18 cellular contexts compared by ENCODE assay signal in genomic region chr18:34543940-34544339, GRCh38.
DNase-seq lines count a peak whose midpoint lies in the region; ATAC-seq, FAIRE-seq and TF ChIP-seq lines count a peak whose summit lies in the region.
"Had no signal": no experiment of that assay in that cellular context is flagged by ENCODE, and none has a peak within 500 bp of the region (broad histone marks: within the 10 kb centered on the region; RNA-seq: fewer than 3 reads in every experiment).

No MANE protein-coding gene starts in this region.

- no peaks in the 10 kb centered on the region for H3K4me1 Mint-ChIP-seq in activated naive CD4-positive, alpha-beta T cell treated with anti-CD3 and anti-CD28 coated beads, Interleukin-2, amount 10 ng/mL, durations not matched to agents 7 days and 5 days

- H3K9me3 Mint-ChIP-seq in activated naive CD4-positive, alpha-beta T cell treated with anti-CD3 and anti-CD28 coated beads, Interleukin-2, amount 10 ng/mL, durations not matched to agents 7 days and 5 days: no peaks in the 10 kb centered on the region

- RAD21 ChIA-PET in GM12878 (lab: Charles Lee; ENCODE audit: unreplicated experiment): interaction anchor here (1.3 to 1.6 kb wide), 2 partner anchors 13 to 34 kb away, joined by 3 to 9 read pairs; no protein-coding TSS in a partner anchor

- H3K4me3 ChIP-seq in GM12878 (no peak overlapping the region), small intestine (ENCODE audit: low read depth in 1 of 2, low read length in 2 of 2) (no peak overlapping the region)
- H3K4me3 ChIP-seq: Peyer's patch had no signal

- TF ChIP-seq RAD21 in GM12878 (IDR thresholded peaks at IDR 0.05; ENCODE audit: insufficient read depth, low read depth, low read length): no peak

- no peak overlapping the region for H3K9ac ChIP-seq in GM12878 (ENCODE audit: control insufficient read depth, insufficient read depth, low read length)

- DNase-seq in NCI-H345 treated with DMSO at 0.1 percent for 48 hours (lab: John Stamatoyannopoulos, UW; ENCODE audit: unreplicated experiment) (peak; percentile 9), NCI-H345 (lab: John Stamatoyannopoulos, UW) (no peak), MV-4-11 (lab: John Stamatoyannopoulos, UW) (peak; percentile 16), NCI-H2171 treated with DMSO at 0.1 percent for 48 hours (lab: John Stamatoyannopoulos, UW) (peak; percentile 82), GM12878 (ENCODE audit: low read depth, low spot score) (no peak), small intestine (no peak), hepatic stellate cell (ENCODE audit: low spot score) (no peak)
- DNase-seq in activated naive CD4-positive, alpha-beta T cell treated with anti-CD3 and anti-CD28 coated beads, Interleukin-2, amount 10 ng/mL, durations not matched to agents 7 days and 5 days: no peak
- DNase-seq: BE2C, GOT3, HCEC 1CT, KG1, NCI-H187 treated with DMSO at 0.1 percent for 48 hours, NCI-H446 treated with DMSO at 0.1 percent for 48 hours, Peyer's patch, T1000 had no signal

- in situ Hi-C loops in GM12878 (cut with MboI): no loop called here

- no TSS peak for BruUV-seq in GM12878 (replicated peaks; lab: Mats Ljungman, UMichigan)

- no peak overlapping the region for H3K4me2 ChIP-seq in GM12878 (ENCODE audit: control insufficient read depth, insufficient read depth)

- no peaks in the 10 kb centered on the region for H4K20me1 ChIP-seq in GM12878 (ENCODE audit: control insufficient read depth, insufficient read depth)

- no peaks in the 10 kb centered on the region for H3K36me3 Mint-ChIP-seq in activated naive CD4-positive, alpha-beta T cell treated with anti-CD3 and anti-CD28 coated beads, Interleukin-2, amount 10 ng/mL, durations not matched to agents 7 days and 5 days

- H3K27me3 ChIP-seq in GM12878 (replicated peaks in 1 of 2; ENCODE audit: control insufficient read depth in 2 of 2, insufficient read depth in 2 of 2, low read length in 1 of 2): no peaks in the 10 kb centered on the region
- H3K27me3 ChIP-seq in small intestine (ENCODE audit: control insufficient read depth in 2 of 2, insufficient read depth in 2 of 2, low read length in 2 of 2): no peaks in the 10 kb centered on the region
- H3K27me3 ChIP-seq: BE2C, Peyer's patch had no signal

- H3K4me1 ChIP-seq in GM12878 (ENCODE audit: control insufficient read depth, insufficient read depth, low read length) (no peaks in the 10 kb centered on the region), small intestine (ENCODE audit: control insufficient read depth in 2 of 2, insufficient read depth in 1 of 2, low read depth in 1 of 2, low read length in 1 of 2) (no peaks in the 10 kb centered on the region)
- H3K4me1 ChIP-seq: BE2C, Peyer's patch had no signal

- intact Hi-C loops in GM12878 (cut with micrococcal nuclease; ENCODE audit: unreplicated experiment): no loop called here

- no peak overlapping the region for H3K27ac Mint-ChIP-seq in activated naive CD4-positive, alpha-beta T cell treated with anti-CD3 and anti-CD28 coated beads, Interleukin-2, amount 10 ng/mL, durations not matched to agents 7 days and 5 days

- no peaks in the 10 kb centered on the region for H3K79me2 ChIP-seq in GM12878 (ENCODE audit: control insufficient read depth, insufficient read depth, low read length)

- no peaks in the 10 kb centered on the region for H3K27me3 Mint-ChIP-seq in activated naive CD4-positive, alpha-beta T cell treated with anti-CD3 and anti-CD28 coated beads, Interleukin-2, amount 10 ng/mL, durations not matched to agents 7 days and 5 days

- no peak overlapping the region for H3K27ac ChIP-seq in GM12878 (ENCODE audit: control insufficient read depth, insufficient read depth)
- no peak overlapping the region for H3K27ac ChIP-seq in small intestine (ENCODE audit: low read depth in 1 of 2, low read length in 1 of 2)
- H3K27ac ChIP-seq: Peyer's patch had no signal

- CTCF ChIA-PET in GM12878 (lab: Yijun Ruan, JAX): interaction anchor here (0.9 to 1.2 kb wide), 2 partner anchors 9 to 36 kb away, joined by 3 read pairs; no protein-coding TSS in a partner anchor
- CTCF ChIA-PET in activated naive CD4-positive, alpha-beta T cell treated with anti-CD3 and anti-CD28 coated beads, Interleukin-2, amount 10 ng/mL, durations not matched to agents 7 days and 5 days (lab: Charles Lee): no interaction called here

- 0% methylated on average over 1 of the region's 1 CpG for WGBS in GM12878 (ENCODE audit: insufficient coverage, insufficient replicate concordance, low lambda C conversion rate, missing lambda C conversion rate)
- WGBS in small intestine, 3 donors: 37 to 42% (median 40%) methylated on average over 1 of the region's 1 CpG

- POLR2A ChIA-PET in GM12878 (lab: Charles Lee): no interaction called here

- no peak for TF ChIP-seq EP300 in GM12878 (IDR thresholded peaks at IDR 0.05; ENCODE audit: borderline replicate concordance in 1 of 2, control insufficient read depth in 1 of 2, low read depth in 2 of 2, low read length in 2 of 2)

- TF ChIP-seq CTCF in GM12878 (IDR thresholded peaks at IDR 0.05 in 2 of 3, conservative IDR thresholded peaks at IDR 0.05 in 1 of 3; ENCODE audit: control insufficient read depth in 2 of 3, extremely low read depth in 1 of 3, insufficient read depth in 1 of 3, low read depth in 3 of 3, low read length in 3 of 3): no peak

- peak; percentile 58 for ATAC-seq in GM12878

- SMC1A ChIA-PET in GM12878 (lab: Charles Lee; ENCODE audit: uncharacterized antibody, unreplicated experiment): interaction anchor here (1.0 to 2.5 kb wide), 6 partner anchors 11 to 102 kb away, joined by 3 to 11 read pairs (median 4); no protein-coding TSS in a partner anchor

- H3K4me3 Mint-ChIP-seq in activated naive CD4-positive, alpha-beta T cell treated with anti-CD3 and anti-CD28 coated beads, Interleukin-2, amount 10 ng/mL, durations not matched to agents 7 days and 5 days: no peak overlapping the region

- H3K9me3 ChIP-seq in GM12878 (replicated peaks; ENCODE audit: control insufficient read depth, insufficient read depth, low read length): no peaks in the 10 kb centered on the region
- no peaks in the 10 kb centered on the region for H3K9me3 ChIP-seq in small intestine (ENCODE audit: control insufficient read depth, low read depth)
- H3K9me3 ChIP-seq: BE2C, Peyer's patch had no signal

- H3K36me3 ChIP-seq in GM12878 (ENCODE audit: control insufficient read depth in 2 of 2, insufficient read depth in 2 of 2, low read length in 1 of 2): no peaks in the 10 kb centered on the region
- H3K36me3 ChIP-seq in small intestine (ENCODE audit: control insufficient read depth in 2 of 2, insufficient read depth in 2 of 2, low read length in 2 of 2): no peaks in the 10 kb centered on the region
- H3K36me3 ChIP-seq: BE2C, Peyer's patch had no signal

- FAIRE-seq in GM12878 (lab: Jason Lieb, UNC): no peak
- FAIRE-seq in small intestine (lab: Jason Lieb, UNC): no peak
- FAIRE-seq: G401.6, HTR-8/SVneo had no signal

- H2AFZ ChIP-seq in GM12878 (ENCODE audit: control insufficient read depth, low read depth, low read length): no peak overlapping the region

- no peak for TF ChIP-seq POLR2A in GM12878 (IDR thresholded peaks at IDR 0.05; ENCODE audit: low read depth, low read length)

TF ChIP-seq in GM12878, 131 proteins besides CTCF, POLR2A, EP300 and RAD21:
- no peak for TF ChIP-seq MAX (IDR thresholded peaks at IDR 0.05; ENCODE audit: low read depth, low read length)

Comparison
In these comparisons a context has a peak if more than half of its experiments do, and no peak if none do; other contexts are left out.
1. DNase-seq: peak in NCI-H345 treated with DMSO at 0.1 percent for 48 hours (single experiment), MV-4-11 (single experiment) and NCI-H2171 treated with DMSO at 0.1 percent for 48 hours (single experiment); none in NCI-H345 (single experiment), GM12878 (single experiment), small intestine (single experiment), activated naive CD4-positive, alpha-beta T cell treated with anti-CD3 and anti-CD28 coated beads, Interleukin-2, amount 10 ng/mL, durations not matched to agents 7 days and 5 days (single experiment) and hepatic stellate cell (single experiment).